ENCODE assay signal across 16 cellular contexts in the genomic region with DNA sequence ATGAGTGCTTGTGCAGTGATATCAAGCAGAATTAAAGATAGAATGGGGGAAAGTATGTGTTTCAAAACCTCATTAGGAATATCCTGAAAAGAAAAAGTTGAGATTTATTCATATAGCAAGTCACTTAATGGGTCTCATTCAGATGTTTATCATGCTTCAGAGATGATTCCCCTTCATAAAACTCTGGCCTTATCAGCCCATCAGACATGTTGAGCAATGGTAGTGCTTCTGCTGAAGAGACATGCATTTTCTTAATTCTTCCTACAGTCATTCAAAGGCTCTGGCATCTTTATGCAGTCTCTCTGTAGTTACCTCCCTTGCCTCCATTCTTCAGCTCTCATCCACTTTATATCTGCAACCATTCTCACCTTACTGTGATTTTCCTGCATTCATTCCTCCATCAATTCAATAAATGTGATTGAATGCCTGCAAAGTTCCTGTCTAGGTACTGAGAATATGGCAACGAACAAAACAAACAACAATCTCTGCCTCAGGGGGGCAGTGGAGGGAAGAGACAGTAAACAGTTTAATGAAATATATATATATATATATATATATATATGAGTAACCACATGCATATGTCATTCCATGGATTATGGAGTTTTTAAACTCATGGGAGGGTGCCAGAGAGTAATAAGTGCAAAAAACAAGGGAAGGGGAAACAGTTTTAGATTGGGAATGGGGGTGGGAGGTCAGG.
DNase-seq lines count a peak whose midpoint lies in the region; ATAC-seq and TF ChIP-seq lines count a peak whose summit lies in the region.
"Had no signal": no experiment of that assay in that cellular context is flagged by ENCODE, and none has a peak within 500 bp of the region (broad histone marks: within the 10 kb centered on the region; RNA-seq: fewer than 3 reads in every experiment).

No MANE protein-coding gene starts in this region.

- H3K4me1 ChIP-seq in A673 (ENCODE audit: insufficient read depth, low read length, poor library complexity, severe bottlenecking) (no peaks in the 10 kb centered on the region), HCT116 (ENCODE audit: control insufficient read depth in 1 of 2, insufficient read depth in 2 of 2, low read length in 2 of 2) (no peaks in the 10 kb centered on the region), Karpas-422 (ENCODE audit: low read length) (no peaks in the 10 kb centered on the region)
- H3K4me1 ChIP-seq: BLaER1 treated with 17β-estradiol and CSF1 and Interleukin-3, amounts not matched to agents 10 nM and 100 nM had no signal

- H3K9me3 ChIP-seq in A673 (ENCODE audit: low read depth, low read length, poor library complexity, severe bottlenecking), result no peaks in the 10 kb centered on the region
- H3K9me3 ChIP-seq in HCT116 (ENCODE audit: control insufficient read depth in 1 of 2, insufficient read depth in 1 of 2, low read depth in 1 of 2, low read length in 2 of 2), result no peaks in the 10 kb centered on the region
- H3K9me3 ChIP-seq in Karpas-422 (ENCODE audit: low read length), result no peaks in the 10 kb centered on the region
- H3K9me3 ChIP-seq: BLaER1 treated with 17β-estradiol and CSF1 and Interleukin-3, amounts not matched to agents 10 nM and 100 nM had no signal

- ATAC-seq in HCT116, result 0 out of 2 replicates have a peak, but pooled peaks have one; percentile 32
- ATAC-seq in HG02763 (IDR thresholded peaks at IDR 0.05; ENCODE audit: unreplicated experiment), result no peak
- ATAC-seq in HG03442 (IDR thresholded peaks at IDR 0.05; ENCODE audit: unreplicated experiment), result no peak
- ATAC-seq: stimulated activated memory B cell treated with anti-CD40 and anti-IgM and Interleukin-4, amounts not matched to agents 10 μg/mL and 1 μg/mL and 100 μg/mL, for 72 hours; T-cell had no signal

- no peak overlapping the region for H3K4me2 ChIP-seq in HCT116 (ENCODE audit: low read length)
- H3K4me2 ChIP-seq in Karpas-422 (ENCODE audit: low read depth, low read length, poor library complexity, severe bottlenecking), result no peak overlapping the region
- H3K4me2 ChIP-seq: BLaER1 treated with 17β-estradiol and CSF1 and Interleukin-3, amounts not matched to agents 10 nM and 100 nM had no signal

- H3K9me2 ChIP-seq in HCT116 (ENCODE audit: insufficient read depth) (no peaks in the 10 kb centered on the region), Karpas-422 (replicated peaks; ENCODE audit: insufficient read depth, low read length) (no peaks in the 10 kb centered on the region)

- H3K79me2 ChIP-seq in HCT116 (ENCODE audit: insufficient read depth, low read length) (no peaks in the 10 kb centered on the region), Karpas-422 (ENCODE audit: low read length) (no peaks in the 10 kb centered on the region)

- BruUV-seq in A673 (replicated peaks; lab: Mats Ljungman, UMichigan) (no TSS peak), HCT116 (replicated peaks; lab: Mats Ljungman, UMichigan) (no TSS peak)

- H2AFZ ChIP-seq in HCT116 (ENCODE audit: low read depth, low read length, poor library complexity, severe bottlenecking) (no peak overlapping the region), Karpas-422 (ENCODE audit: low read length) (no peak overlapping the region)

- no peak overlapping the region for H3K4me3 ChIP-seq in A673 (ENCODE audit: low read depth, low read length, poor library complexity, severe bottlenecking)
- H3K4me3 ChIP-seq in HCT116 (replicated peaks in 1 of 2; ENCODE audit: low read depth in 1 of 2, low read length in 2 of 2), result no peak overlapping the region
- no peak overlapping the region for H3K4me3 ChIP-seq in Karpas-422 (ENCODE audit: low read length)
- H3K4me3 ChIP-seq: BLaER1 treated with 17β-estradiol and CSF1 and Interleukin-3, amounts not matched to agents 10 nM and 100 nM had no signal

- TF ChIP-seq RAD21 in HCT116 (IDR thresholded peaks at IDR 0.05; ENCODE audit: low read depth), result peak; percentile 13; the same call in 1 of the 2 replicates

- H3K27ac ChIP-seq in A673 (ENCODE audit: low read depth, low read length, poor library complexity, severe bottlenecking) (no peak overlapping the region), HCT116 (ENCODE audit: low read depth, low read length) (no peak overlapping the region), Karpas-422 (ENCODE audit: low read length) (no peak overlapping the region)
- H3K27ac ChIP-seq: BLaER1 treated with 17β-estradiol and CSF1 and Interleukin-3, amounts not matched to agents 10 nM and 100 nM had no signal

- CTCF ChIA-PET in A673 (lab: Charles Lee), result no interaction called here
- CTCF ChIA-PET in HCT116 (lab: Charles Lee), result no interaction called here

- H4K20me1 ChIP-seq in HCT116 (ENCODE audit: insufficient read depth), result no peaks in the 10 kb centered on the region
- H4K20me1 ChIP-seq in Karpas-422 (ENCODE audit: insufficient read depth, low read depth, low read length), result no peaks in the 10 kb centered on the region
- H4K20me1 ChIP-seq: BLaER1 treated with 17β-estradiol and CSF1 and Interleukin-3, amounts not matched to agents 10 nM and 100 nM had no signal

- in situ Hi-C loops in SK-MEL-5 (cut with HindIII; ENCODE audit: low pct_unique_long_range_greater_than_20kb, low sequenced_read_pairs), result no loop called here

- intact Hi-C loops in A673 (cut with micrococcal nuclease; ENCODE audit: unreplicated experiment) (no loop called here), HCT116 (cut with micrococcal nuclease) (no loop called here)

- POLR2A ChIA-PET in A673 (lab: Charles Lee; ENCODE audit: low non-redundant PET), result no interaction called here
- POLR2A ChIA-PET in HCT116 (lab: Charles Lee), result no interaction called here

- H3K9ac ChIP-seq in HCT116 (ENCODE audit: low read length) (no peak overlapping the region), Karpas-422 (ENCODE audit: low read length) (no peak overlapping the region)
- H3K9ac ChIP-seq: BLaER1 treated with 17β-estradiol and CSF1 and Interleukin-3, amounts not matched to agents 10 nM and 100 nM had no signal

- no peaks in the 10 kb centered on the region for H3K36me3 ChIP-seq in A673 (ENCODE audit: insufficient read depth, low read length, poor library complexity, severe bottlenecking)
- no peaks in the 10 kb centered on the region for H3K36me3 ChIP-seq in HCT116 (ENCODE audit: control insufficient read depth in 1 of 2, insufficient read depth in 2 of 2, low read length in 2 of 2)
- H3K36me3 ChIP-seq in Karpas-422 (ENCODE audit: insufficient read depth, low read length), result no peaks in the 10 kb centered on the region
- H3K36me3 ChIP-seq: BLaER1 treated with 17β-estradiol and CSF1 and Interleukin-3, amounts not matched to agents 10 nM and 100 nM had no signal

- RAD21 ChIA-PET in HCT116 (lab: Charles Lee; ENCODE audit: low non-redundant PET in 1 of 2, low total read pairs in 2 of 2, uncharacterized antibody in 2 of 2, unreplicated experiment in 2 of 2), result no interaction called here

- peak; percentile 19 for DNase-seq in A673 (ENCODE audit: low spot score)
- no peak for DNase-seq in HCT116 (ENCODE audit: low read depth, low spot score)
- DNase-seq in SK-MEL-5 (ENCODE audit: low read depth, low spot score), result peak; percentile 45
- peak; percentile 17 for DNase-seq in fibroblast of peridontal ligament (ENCODE audit: extremely low read depth)
- DNase-seq in midbrain (lab: John Stamatoyannopoulos, UW), result no peak
- no peak for DNase-seq in Karpas-422
- DNase-seq: activated CD4-positive, alpha-beta T cell treated with anti-CD3 and anti-CD28 coated beads for 1 hour; H7; kidney glomerular epithelial cell; NCI-H2171 treated with DMSO at 0.1 percent for 48 hours; stimulated activated CD4-positive, alpha-beta T cell treated with anti-CD3 and anti-CD28 coated beads, Interleukin-4, amount 100 ng/mL, for 1 hour; T-cell had no signal

- H3K27me3 ChIP-seq in A673 (replicated peaks; ENCODE audit: insufficient read depth, low read depth, low read length, poor library complexity) (no peaks in the 10 kb centered on the region), HCT116 (ENCODE audit: insufficient read depth, low read length) (no peaks in the 10 kb centered on the region), Karpas-422 (ENCODE audit: low read length) (no peaks in the 10 kb centered on the region)
- H3K27me3 ChIP-seq: BLaER1 treated with 17β-estradiol and CSF1 and Interleukin-3, amounts not matched to agents 10 nM and 100 nM had no signal

- TF ChIP-seq POLR2A in HCT116 (IDR thresholded peaks at IDR 0.05; ENCODE audit: borderline replicate concordance, extremely low read depth, insufficient read depth, insufficient read length), result no peak

- no peak; the same call in 1 of the 2 replicates for TF ChIP-seq CTCF in A673 (conservative IDR thresholded peaks at IDR 0.05; ENCODE audit: low read depth, low read length)
- no peak; a peak in 1 of 6 replicates for TF ChIP-seq CTCF in HCT116 (IDR thresholded peaks at IDR 0.05 in 2 of 3, conservative IDR thresholded peaks at IDR 0.05 in 1 of 3; ENCODE audit: borderline replicate concordance in 1 of 3, insufficient read depth in 1 of 3, low read depth in 2 of 3, low read length in 2 of 3)

TF ChIP-seq in HCT116, 20 proteins besides CTCF, POLR2A, EP300 and RAD21 (continues in another document):
- no peak for TF ChIP-seq CBX3 (IDR thresholded peaks at IDR 0.05; ENCODE audit: low read depth)
- TF ChIP-seq, protein P1, sequence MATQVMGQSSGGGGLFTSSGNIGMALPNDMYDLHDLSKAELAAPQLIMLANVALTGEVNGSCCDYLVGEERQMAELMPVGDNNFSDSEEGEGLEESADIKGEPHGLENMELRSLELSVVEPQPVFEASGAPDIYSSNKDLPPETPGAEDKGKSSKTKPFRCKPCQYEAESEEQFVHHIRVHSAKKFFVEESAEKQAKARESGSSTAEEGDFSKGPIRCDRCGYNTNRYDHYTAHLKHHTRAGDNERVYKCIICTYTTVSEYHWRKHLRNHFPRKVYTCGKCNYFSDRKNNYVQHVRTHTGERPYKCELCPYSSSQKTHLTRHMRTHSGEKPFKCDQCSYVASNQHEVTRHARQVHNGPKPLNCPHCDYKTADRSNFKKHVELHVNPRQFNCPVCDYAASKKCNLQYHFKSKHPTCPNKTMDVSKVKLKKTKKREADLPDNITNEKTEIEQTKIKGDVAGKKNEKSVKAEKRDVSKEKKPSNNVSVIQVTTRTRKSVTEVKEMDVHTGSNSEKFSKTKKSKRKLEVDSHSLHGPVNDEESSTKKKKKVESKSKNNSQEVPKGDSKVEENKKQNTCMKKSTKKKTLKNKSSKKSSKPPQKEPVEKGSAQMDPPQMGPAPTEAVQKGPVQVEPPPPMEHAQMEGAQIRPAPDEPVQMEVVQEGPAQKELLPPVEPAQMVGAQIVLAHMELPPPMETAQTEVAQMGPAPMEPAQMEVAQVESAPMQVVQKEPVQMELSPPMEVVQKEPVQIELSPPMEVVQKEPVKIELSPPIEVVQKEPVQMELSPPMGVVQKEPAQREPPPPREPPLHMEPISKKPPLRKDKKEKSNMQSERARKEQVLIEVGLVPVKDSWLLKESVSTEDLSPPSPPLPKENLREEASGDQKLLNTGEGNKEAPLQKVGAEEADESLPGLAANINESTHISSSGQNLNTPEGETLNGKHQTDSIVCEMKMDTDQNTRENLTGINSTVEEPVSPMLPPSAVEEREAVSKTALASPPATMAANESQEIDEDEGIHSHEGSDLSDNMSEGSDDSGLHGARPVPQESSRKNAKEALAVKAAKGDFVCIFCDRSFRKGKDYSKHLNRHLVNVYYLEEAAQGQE (IDR thresholded peaks at IDR 0.05; ENCODE audit: low read depth), result no peak

Comparison
In these comparisons a context has a peak if more than half of its experiments do, and no peak if none do; other contexts are left out.
1. DNase-seq: peak in A673 (single experiment), SK-MEL-5 (single experiment) and fibroblast of peridontal ligament (single experiment); none in HCT116 (single experiment), midbrain (single experiment) and Karpas-422 (single experiment).